11 cellular contexts compared by ENCODE assay signal in genomic region chr2:237059155-237059875, GRCh38. TPM values are rescaled to one million over a fixed set of nuclear protein-coding genes. Genes with fewer than 3 reads are reported as not detected.
DNase-seq lines count a peak whose midpoint lies in the region; ATAC-seq and TF ChIP-seq lines count a peak whose summit lies in the region.
"Had no signal": no experiment of that assay in that cellular context is flagged by ENCODE, and none has a peak within 500 bp of the region (broad histone marks: within the 10 kb centered on the region; RNA-seq: fewer than 3 reads in every experiment).

No MANE protein-coding gene starts in this region.

- H3K36me3 ChIP-seq in mucosa of descending colon (ENCODE audit: low read depth) (no peaks in the 10 kb centered on the region), HAP-1 (replicated peaks) (no peaks in the 10 kb centered on the region)
- H3K36me3 ChIP-seq: brain microvascular endothelial cell had no signal

- H3K4me1 ChIP-seq in mucosa of descending colon (ENCODE audit: low read depth) = no peaks in the 10 kb centered on the region
- no peaks in the 10 kb centered on the region for H3K4me1 ChIP-seq in HAP-1

- no peak overlapping the region for H3K4me3 ChIP-seq in mucosa of descending colon
- H3K4me3 ChIP-seq in HAP-1 = no peak overlapping the region

- H3K9me3 ChIP-seq in mucosa of descending colon (no peaks in the 10 kb centered on the region), HAP-1 (no peaks in the 10 kb centered on the region)

- ATAC-seq in activated CD4-positive, CD25-positive, alpha-beta regulatory T cell treated with anti-CD3 and anti-CD28 coated beads, Interleukin-2, amount 50 U/mL, for 24 hours = peak; percentile 87 to 91
- ATAC-seq in GM21515 (IDR thresholded peaks at IDR 0.05; ENCODE audit: unreplicated experiment) (peak; percentile 72), HG03342 (IDR thresholded peaks at IDR 0.05; ENCODE audit: unreplicated experiment) (peak; percentile 70), mucosa of descending colon (peak; percentile 35)

- no peak for DNase-seq in activated CD4-positive, CD25-positive, alpha-beta regulatory T cell treated with anti-CD3 and anti-CD28 coated beads, Interleukin-2, amount 50 U/mL, for 72 hours
- DNase-seq in mucosa of descending colon = no peak
- DNase-seq in iPS-NIHi11 (ENCODE audit: low spot score) = no peak
- DNase-seq in NCI-H1092 treated with DMSO at 0.1 percent for 48 hours (lab: John Stamatoyannopoulos, UW) = no peak
- no peak for DNase-seq in HAP-1 (ENCODE audit: low spot score in 2 of 2)
- DNase-seq: brain microvascular endothelial cell, NCI-H1417 treated with DMSO at 0.1 percent for 48 hours, T-helper 9 cell had no signal

- TF ChIP-seq CTCF in mucosa of descending colon (IDR thresholded peaks at IDR 0.05) = no peak

- intact Hi-C loops in mucosa of descending colon (cut with DNase I, micrococcal nuclease) = no loop called here

- H3K27me3 ChIP-seq in HAP-1 (ENCODE audit: low read depth) = no peaks in the 10 kb centered on the region
- H3K27me3 ChIP-seq: brain microvascular endothelial cell had no signal

- in situ Hi-C loops in HAP-1 (cut with MboI; ENCODE audit: low sequenced_read_pairs) = no loop called here

RNA-seq across cellular contexts. Expression of gene COPS8, which starts 26.4 kb away (rescaled TPM):
- 10 to 100 TPM; 23.4 to 37.3 (median 31.5) TPM for total RNA-seq in mucosa of descending colon

Comparison
In these comparisons a context has a peak if more than half of its experiments do, and no peak if none do; other contexts are left out.
1. ATAC-seq: peak in every context shown above with its lines; median percentile 89 in activated CD4-positive, CD25-positive, alpha-beta regulatory T cell treated with anti-CD3 and anti-CD28 coated beads, Interleukin-2, amount 50 U/mL, for 24 hours; 72 in GM21515; 70 in HG03342; 35 in mucosa of descending colon.